11 cellular contexts compared by ENCODE assay signal in the genomic region with DNA sequence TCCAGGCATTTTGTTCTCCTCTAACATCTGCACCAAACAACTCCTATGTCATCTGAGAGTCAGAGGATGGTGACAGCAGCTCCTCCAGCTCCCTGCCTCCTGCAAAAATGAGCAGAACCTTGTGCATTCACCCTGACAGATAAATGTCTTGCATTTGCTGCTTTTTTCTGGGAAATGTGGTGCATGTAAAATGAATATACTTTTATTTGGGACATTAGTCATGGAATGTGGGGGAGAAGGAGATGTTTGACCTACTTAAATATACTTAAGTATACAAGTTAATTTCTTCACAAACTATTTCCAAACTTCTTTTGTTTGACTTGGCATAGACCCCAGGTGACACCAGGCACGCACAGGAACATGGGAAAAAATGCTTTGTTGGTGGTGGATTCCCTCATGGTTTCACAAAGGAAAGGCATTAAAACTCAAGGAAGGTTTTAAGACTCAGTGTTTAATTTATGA.
DNase-seq lines count a peak whose midpoint lies in the region; ATAC-seq, FAIRE-seq and TF ChIP-seq lines count a peak whose summit lies in the region.
"Had no signal": no experiment of that assay in that cellular context is flagged by ENCODE, and none has a peak within 500 bp of the region (broad histone marks: within the 10 kb centered on the region; RNA-seq: fewer than 3 reads in every experiment).

No MANE protein-coding gene starts in this region.

- peak overlapping the region; percentile 91 for H3K27ac Mint-ChIP-seq in nephron progenitor cell
- no peak overlapping the region for H3K27ac Mint-ChIP-seq in stimulated activated memory B cell treated with anti-CD40 and anti-IgM and Interleukin-4, amounts not matched to agents 10 μg/mL and 1 μg/mL and 100 μg/mL, for 72 hours

- ATAC-seq in GM21723 (IDR thresholded peaks at IDR 0.05; ENCODE audit: unreplicated experiment) = no peak
- no peak for ATAC-seq in stimulated activated memory B cell treated with anti-CD40 and anti-IgM and Interleukin-4, amounts not matched to agents 10 μg/mL and 1 μg/mL and 100 μg/mL, for 72 hours

- CTCF ChIA-PET in BJ (lab: Yijun Ruan, JAX) = interaction anchor here (0.8 to 6.5 kb wide), 19 partner anchors 9 to 488 kb away, joined by 3 to 47 read pairs (median 5); a partner anchor contains a TSS

- no peaks in the 10 kb centered on the region for H3K27me3 ChIP-seq in BJ (ENCODE audit: control insufficient read depth, insufficient read depth, low read length)
- H3K27me3 ChIP-seq: ascending aorta, stomach had no signal

- no peak overlapping the region for H3K4me3 ChIP-seq in BJ (ENCODE audit: low read depth, low read length)
- H3K4me3 ChIP-seq: ascending aorta, stomach had no signal

- no peaks in the 10 kb centered on the region for H3K36me3 ChIP-seq in BJ (ENCODE audit: control insufficient read depth, insufficient read depth, low read length)
- H3K36me3 ChIP-seq: ascending aorta, stomach had no signal

- POLR2A ChIA-PET in BJ (lab: Charles Lee) = interaction anchor here (0.6 to 1.2 kb wide), 7 partner anchors 18 to 529 kb away, joined by 3 to 9 read pairs (median 4); a partner anchor contains a TSS

- H3K4me3 Mint-ChIP-seq in nephron progenitor cell = no peak overlapping the region
- H3K4me3 Mint-ChIP-seq in stimulated activated memory B cell treated with anti-CD40 and anti-IgM and Interleukin-4, amounts not matched to agents 10 μg/mL and 1 μg/mL and 100 μg/mL, for 72 hours = no peak overlapping the region

- no peaks in the 10 kb centered on the region for H3K9me3 Mint-ChIP-seq in nephron progenitor cell
- no peaks in the 10 kb centered on the region for H3K9me3 Mint-ChIP-seq in stimulated activated memory B cell treated with anti-CD40 and anti-IgM and Interleukin-4, amounts not matched to agents 10 μg/mL and 1 μg/mL and 100 μg/mL, for 72 hours

- H3K27me3 Mint-ChIP-seq in nephron progenitor cell (ENCODE audit: low read depth, poor library complexity) = no peaks in the 10 kb centered on the region
- H3K27me3 Mint-ChIP-seq in stimulated activated memory B cell treated with anti-CD40 and anti-IgM and Interleukin-4, amounts not matched to agents 10 μg/mL and 1 μg/mL and 100 μg/mL, for 72 hours = peaks cover 9% of the 10 kb centered on the region

- peak; percentile 100 for DNase-seq in BJ (ENCODE audit: low read depth)
- peak; percentile 73 for DNase-seq in NCI-H226
- DNase-seq in fibroblast of gingiva (ENCODE audit: low read depth) = peak; percentile 94
- no peak for DNase-seq in nephron progenitor cell
- no peak for DNase-seq in GM12892 (ENCODE audit: insufficient read length)
- DNase-seq in NCI-H2081 treated with DMSO at 0.1 percent for 48 hours (lab: John Stamatoyannopoulos, UW) = no peak
- DNase-seq: COR-L47, stomach had no signal

- H3K36me3 Mint-ChIP-seq in nephron progenitor cell (ENCODE audit: low read depth) = peaks cover 17% of the 10 kb centered on the region
- no peaks in the 10 kb centered on the region for H3K36me3 Mint-ChIP-seq in stimulated activated memory B cell treated with anti-CD40 and anti-IgM and Interleukin-4, amounts not matched to agents 10 μg/mL and 1 μg/mL and 100 μg/mL, for 72 hours

- no peak for TF ChIP-seq POLR2A in GM12892 (IDR thresholded peaks at IDR 0.05; ENCODE audit: low read depth, low read length)

- no peak for TF ChIP-seq CTCF in BJ (IDR thresholded peaks at IDR 0.05; ENCODE audit: insufficient read depth, low read depth, low read length)
- no peak for TF ChIP-seq CTCF in nephron progenitor cell (IDR thresholded peaks at IDR 0.05)

- FAIRE-seq in GM12892 (lab: Jason Lieb, UNC) = no peak

- H3K4me1 Mint-ChIP-seq in nephron progenitor cell = peaks cover 54% of the 10 kb centered on the region
- H3K4me1 Mint-ChIP-seq in stimulated activated memory B cell treated with anti-CD40 and anti-IgM and Interleukin-4, amounts not matched to agents 10 μg/mL and 1 μg/mL and 100 μg/mL, for 72 hours = no peaks in the 10 kb centered on the region

Comparison
In these comparisons a context has a peak if more than half of its experiments do, and no peak if none do; other contexts are left out.
1. DNase-seq: peak in BJ (single experiment), NCI-H226 (single experiment) and fibroblast of gingiva (single experiment); none in nephron progenitor cell (single experiment), GM12892 (single experiment) and NCI-H2081 treated with DMSO at 0.1 percent for 48 hours (single experiment).